Comparison of ENCODE assay signal across 13 cellular contexts in genomic region chr4:99033956-99034355, GRCh38.
"Had no signal": no experiment of that assay in that cellular context is flagged by ENCODE, and none has a peak within 500 bp of the region (broad histone marks: within the 10 kb centered on the region; RNA-seq: fewer than 3 reads in every experiment).

No MANE protein-coding gene starts in this region.

- H3K27me3 Mint-ChIP-seq: activated CD4-positive, alpha-beta memory T cell treated with anti-CD3 and anti-CD28 coated beads, Interleukin-2, amount 10 ng/mL, durations not matched to agents 7 days and 5 days; activated CD4-positive, alpha-beta T cell treated with anti-CD3 and anti-CD28 coated beads for 36 hours; activated naive CD8-positive, alpha-beta T cell treated with anti-CD3 and anti-CD28 coated beads, Interleukin-2, amount 50 U/mL, for 24 hours had no signal

- DNase-seq: activated CD4-positive, alpha-beta memory T cell treated with anti-CD3 and anti-CD28 coated beads, Interleukin-2, amount 10 ng/mL, durations not matched to agents 7 days and 5 days; activated CD4-positive, alpha-beta T cell treated with anti-CD3 and anti-CD28 coated beads for 36 hours; activated CD8-positive, alpha-beta memory T cell treated with anti-CD3 and anti-CD28 coated beads, Interleukin-2, amount 50 U/mL, for 4 hours; activated naive CD4-positive, alpha-beta T cell; activated naive CD8-positive, alpha-beta T cell treated with anti-CD3 and anti-CD28 coated beads, Interleukin-2, amount 50 U/mL, for 24 hours; brain microvascular endothelial cell; dermis blood vessel endothelial cell; foreskin fibroblast; mammary epithelial cell; small intestine; T1000; transverse colon had no signal

- H3K4me3 ChIP-seq: transverse colon had no signal

- H3K27ac ChIP-seq: brain microvascular endothelial cell, transverse colon had no signal

- H3K27ac Mint-ChIP-seq: activated CD4-positive, alpha-beta memory T cell treated with anti-CD3 and anti-CD28 coated beads, Interleukin-2, amount 10 ng/mL, durations not matched to agents 7 days and 5 days; activated CD4-positive, alpha-beta T cell treated with anti-CD3 and anti-CD28 coated beads for 36 hours; activated naive CD8-positive, alpha-beta T cell treated with anti-CD3 and anti-CD28 coated beads, Interleukin-2, amount 50 U/mL, for 24 hours had no signal

- H3K4me1 ChIP-seq: transverse colon had no signal

- H3K4me3 Mint-ChIP-seq: activated CD4-positive, alpha-beta memory T cell treated with anti-CD3 and anti-CD28 coated beads, Interleukin-2, amount 10 ng/mL, durations not matched to agents 7 days and 5 days; activated CD4-positive, alpha-beta T cell treated with anti-CD3 and anti-CD28 coated beads for 36 hours; activated naive CD8-positive, alpha-beta T cell treated with anti-CD3 and anti-CD28 coated beads, Interleukin-2, amount 50 U/mL, for 24 hours had no signal

- H3K27me3 ChIP-seq: brain microvascular endothelial cell, transverse colon had no signal

- ATAC-seq: activated CD4-positive, alpha-beta T cell treated with anti-CD3 and anti-CD28 coated beads for 36 hours; activated naive CD8-positive, alpha-beta T cell treated with anti-CD3 and anti-CD28 coated beads, Interleukin-2, amount 50 U/mL, for 24 hours; left lobe of liver had no signal

- H3K36me3 ChIP-seq: brain microvascular endothelial cell had no signal
